In genomic region chr10:79082631-79083581, GRCh38 we compare ENCODE assay signal across 1 cellular context.
TF ChIP-seq lines count a peak whose summit lies in the region.

No MANE protein-coding gene starts in this region.

TF ChIP-seq in K562, 482 proteins besides CTCF, POLR2A, EP300 and RAD21 (continued from another document and continues in another):
- no peak for TF ChIP-seq PATZ1 (CRISPR knock-in tag; IDR thresholded peaks at IDR 0.05; ENCODE audit: borderline replicate concordance)
- TF ChIP-seq CREM (IDR thresholded peaks at IDR 0.05; ENCODE audit: low read depth) = peak; percentile 63
- TF ChIP-seq RBM17 (IDR thresholded peaks at IDR 0.05; ENCODE audit: borderline replicate concordance, low read depth, low read length) = no peak
- no peak for TF ChIP-seq CEBPG (CRISPR knock-in tag; IDR thresholded peaks at IDR 0.05)
- TF ChIP-seq CEBPG (tag; conservative IDR thresholded peaks at IDR 0.05 in 1 of 2, IDR thresholded peaks at IDR 0.05 in 1 of 2) = no peak
- TF ChIP-seq ZFPM2 (CRISPR knock-in tag; IDR thresholded peaks at IDR 0.05) = no peak
- TF ChIP-seq TAL1 (IDR thresholded peaks at IDR 0.05) = peak; percentile 85
- TF ChIP-seq, protein P1, sequence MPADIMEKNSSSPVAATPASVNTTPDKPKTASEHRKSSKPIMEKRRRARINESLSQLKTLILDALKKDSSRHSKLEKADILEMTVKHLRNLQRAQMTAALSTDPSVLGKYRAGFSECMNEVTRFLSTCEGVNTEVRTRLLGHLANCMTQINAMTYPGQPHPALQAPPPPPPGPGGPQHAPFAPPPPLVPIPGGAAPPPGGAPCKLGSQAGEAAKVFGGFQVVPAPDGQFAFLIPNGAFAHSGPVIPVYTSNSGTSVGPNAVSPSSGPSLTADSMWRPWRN (IDR thresholded peaks at IDR 0.05; ENCODE audit: low read depth) = peak; percentile 68
- TF ChIP-seq NFYB (IDR thresholded peaks at IDR 0.05; ENCODE audit: extremely low read depth, insufficient read length) = no peak
- TF ChIP-seq NR1H2 (CRISPR knock-in tag; IDR thresholded peaks at IDR 0.05) = no peak
- TF ChIP-seq MTA1 (IDR thresholded peaks at IDR 0.05; ENCODE audit: borderline replicate concordance) = peak; percentile 90; the same call in 1 of the 2 replicates
- TF ChIP-seq ZNF717 (CRISPR knock-in tag; IDR thresholded peaks at IDR 0.05) = no peak
- TF ChIP-seq THRAP3 (IDR thresholded peaks at IDR 0.05; ENCODE audit: borderline replicate concordance) = no peak; the same call in 1 of the 2 replicates
- no peak for TF ChIP-seq ZNF778 (CRISPR knock-in tag; IDR thresholded peaks at IDR 0.05)
- TF ChIP-seq, protein P2, sequence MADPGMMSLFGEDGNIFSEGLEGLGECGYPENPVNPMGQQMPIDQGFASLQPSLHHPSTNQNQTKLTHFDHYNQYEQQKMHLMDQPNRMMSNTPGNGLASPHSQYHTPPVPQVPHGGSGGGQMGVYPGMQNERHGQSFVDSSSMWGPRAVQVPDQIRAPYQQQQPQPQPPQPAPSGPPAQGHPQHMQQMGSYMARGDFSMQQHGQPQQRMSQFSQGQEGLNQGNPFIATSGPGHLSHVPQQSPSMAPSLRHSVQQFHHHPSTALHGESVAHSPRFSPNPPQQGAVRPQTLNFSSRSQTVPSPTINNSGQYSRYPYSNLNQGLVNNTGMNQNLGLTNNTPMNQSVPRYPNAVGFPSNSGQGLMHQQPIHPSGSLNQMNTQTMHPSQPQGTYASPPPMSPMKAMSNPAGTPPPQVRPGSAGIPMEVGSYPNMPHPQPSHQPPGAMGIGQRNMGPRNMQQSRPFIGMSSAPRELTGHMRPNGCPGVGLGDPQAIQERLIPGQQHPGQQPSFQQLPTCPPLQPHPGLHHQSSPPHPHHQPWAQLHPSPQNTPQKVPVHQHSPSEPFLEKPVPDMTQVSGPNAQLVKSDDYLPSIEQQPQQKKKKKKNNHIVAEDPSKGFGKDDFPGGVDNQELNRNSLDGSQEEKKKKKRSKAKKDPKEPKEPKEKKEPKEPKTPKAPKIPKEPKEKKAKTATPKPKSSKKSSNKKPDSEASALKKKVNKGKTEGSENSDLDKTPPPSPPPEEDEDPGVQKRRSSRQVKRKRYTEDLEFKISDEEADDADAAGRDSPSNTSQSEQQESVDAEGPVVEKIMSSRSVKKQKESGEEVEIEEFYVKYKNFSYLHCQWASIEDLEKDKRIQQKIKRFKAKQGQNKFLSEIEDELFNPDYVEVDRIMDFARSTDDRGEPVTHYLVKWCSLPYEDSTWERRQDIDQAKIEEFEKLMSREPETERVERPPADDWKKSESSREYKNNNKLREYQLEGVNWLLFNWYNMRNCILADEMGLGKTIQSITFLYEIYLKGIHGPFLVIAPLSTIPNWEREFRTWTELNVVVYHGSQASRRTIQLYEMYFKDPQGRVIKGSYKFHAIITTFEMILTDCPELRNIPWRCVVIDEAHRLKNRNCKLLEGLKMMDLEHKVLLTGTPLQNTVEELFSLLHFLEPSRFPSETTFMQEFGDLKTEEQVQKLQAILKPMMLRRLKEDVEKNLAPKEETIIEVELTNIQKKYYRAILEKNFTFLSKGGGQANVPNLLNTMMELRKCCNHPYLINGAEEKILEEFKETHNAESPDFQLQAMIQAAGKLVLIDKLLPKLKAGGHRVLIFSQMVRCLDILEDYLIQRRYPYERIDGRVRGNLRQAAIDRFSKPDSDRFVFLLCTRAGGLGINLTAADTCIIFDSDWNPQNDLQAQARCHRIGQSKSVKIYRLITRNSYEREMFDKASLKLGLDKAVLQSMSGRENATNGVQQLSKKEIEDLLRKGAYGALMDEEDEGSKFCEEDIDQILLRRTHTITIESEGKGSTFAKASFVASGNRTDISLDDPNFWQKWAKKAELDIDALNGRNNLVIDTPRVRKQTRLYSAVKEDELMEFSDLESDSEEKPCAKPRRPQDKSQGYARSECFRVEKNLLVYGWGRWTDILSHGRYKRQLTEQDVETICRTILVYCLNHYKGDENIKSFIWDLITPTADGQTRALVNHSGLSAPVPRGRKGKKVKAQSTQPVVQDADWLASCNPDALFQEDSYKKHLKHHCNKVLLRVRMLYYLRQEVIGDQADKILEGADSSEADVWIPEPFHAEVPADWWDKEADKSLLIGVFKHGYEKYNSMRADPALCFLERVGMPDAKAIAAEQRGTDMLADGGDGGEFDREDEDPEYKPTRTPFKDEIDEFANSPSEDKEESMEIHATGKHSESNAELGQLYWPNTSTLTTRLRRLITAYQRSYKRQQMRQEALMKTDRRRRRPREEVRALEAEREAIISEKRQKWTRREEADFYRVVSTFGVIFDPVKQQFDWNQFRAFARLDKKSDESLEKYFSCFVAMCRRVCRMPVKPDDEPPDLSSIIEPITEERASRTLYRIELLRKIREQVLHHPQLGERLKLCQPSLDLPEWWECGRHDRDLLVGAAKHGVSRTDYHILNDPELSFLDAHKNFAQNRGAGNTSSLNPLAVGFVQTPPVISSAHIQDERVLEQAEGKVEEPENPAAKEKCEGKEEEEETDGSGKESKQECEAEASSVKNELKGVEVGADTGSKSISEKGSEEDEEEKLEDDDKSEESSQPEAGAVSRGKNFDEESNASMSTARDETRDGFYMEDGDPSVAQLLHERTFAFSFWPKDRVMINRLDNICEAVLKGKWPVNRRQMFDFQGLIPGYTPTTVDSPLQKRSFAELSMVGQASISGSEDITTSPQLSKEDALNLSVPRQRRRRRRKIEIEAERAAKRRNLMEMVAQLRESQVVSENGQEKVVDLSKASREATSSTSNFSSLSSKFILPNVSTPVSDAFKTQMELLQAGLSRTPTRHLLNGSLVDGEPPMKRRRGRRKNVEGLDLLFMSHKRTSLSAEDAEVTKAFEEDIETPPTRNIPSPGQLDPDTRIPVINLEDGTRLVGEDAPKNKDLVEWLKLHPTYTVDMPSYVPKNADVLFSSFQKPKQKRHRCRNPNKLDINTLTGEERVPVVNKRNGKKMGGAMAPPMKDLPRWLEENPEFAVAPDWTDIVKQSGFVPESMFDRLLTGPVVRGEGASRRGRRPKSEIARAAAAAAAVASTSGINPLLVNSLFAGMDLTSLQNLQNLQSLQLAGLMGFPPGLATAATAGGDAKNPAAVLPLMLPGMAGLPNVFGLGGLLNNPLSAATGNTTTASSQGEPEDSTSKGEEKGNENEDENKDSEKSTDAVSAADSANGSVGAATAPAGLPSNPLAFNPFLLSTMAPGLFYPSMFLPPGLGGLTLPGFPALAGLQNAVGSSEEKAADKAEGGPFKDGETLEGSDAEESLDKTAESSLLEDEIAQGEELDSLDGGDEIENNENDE (IDR thresholded peaks at IDR 0.05; ENCODE audit: low read depth, low read length) = no peak
- no peak for TF ChIP-seq BRD9 (IDR thresholded peaks at IDR 0.05; ENCODE audit: low read depth, partially characterized antibody)
- peak; percentile 69 for TF ChIP-seq GATA2 (CRISPR knock-in tag; IDR thresholded peaks at IDR 0.05)
- no peak for TF ChIP-seq NEUROD1 (IDR thresholded peaks at IDR 0.05; ENCODE audit: borderline replicate concordance, low read depth, low read length, partially characterized antibody)
- TF ChIP-seq ATF1 (CRISPR knock-in tag; IDR thresholded peaks at IDR 0.05) = no peak
- 0 out of 2 replicates have a peak, but pooled peaks have one; percentile 29 for TF ChIP-seq ATF1 (tag; IDR thresholded peaks at IDR 0.05)
- TF ChIP-seq SMC3 (conservative IDR thresholded peaks at IDR 0.05; ENCODE audit: insufficient read depth, low read depth, low read length) = no peak
- no peak for TF ChIP-seq RBM15 (IDR thresholded peaks at IDR 0.05; ENCODE audit: insufficient read depth, low read length)
- no peak for TF ChIP-seq ZFX (CRISPR knock-in tag; IDR thresholded peaks at IDR 0.05)
- no peak for TF ChIP-seq TCF7L2 (IDR thresholded peaks at IDR 0.05; ENCODE audit: low read depth, low read length)
- no peak for TF ChIP-seq PRPF4 (IDR thresholded peaks at IDR 0.05; ENCODE audit: insufficient read depth, low read depth, low read length, poor library complexity, severe bottlenecking)
- no peak for TF ChIP-seq OTX1 (CRISPR knock-in tag; IDR thresholded peaks at IDR 0.05)
- no peak for TF ChIP-seq NFE2 (IDR thresholded peaks at IDR 0.05; ENCODE audit: low read depth)
- TF ChIP-seq PTBP1 (IDR thresholded peaks at IDR 0.05; ENCODE audit: low read depth, low read length) = peak; percentile 90
- TF ChIP-seq, protein P3, sequence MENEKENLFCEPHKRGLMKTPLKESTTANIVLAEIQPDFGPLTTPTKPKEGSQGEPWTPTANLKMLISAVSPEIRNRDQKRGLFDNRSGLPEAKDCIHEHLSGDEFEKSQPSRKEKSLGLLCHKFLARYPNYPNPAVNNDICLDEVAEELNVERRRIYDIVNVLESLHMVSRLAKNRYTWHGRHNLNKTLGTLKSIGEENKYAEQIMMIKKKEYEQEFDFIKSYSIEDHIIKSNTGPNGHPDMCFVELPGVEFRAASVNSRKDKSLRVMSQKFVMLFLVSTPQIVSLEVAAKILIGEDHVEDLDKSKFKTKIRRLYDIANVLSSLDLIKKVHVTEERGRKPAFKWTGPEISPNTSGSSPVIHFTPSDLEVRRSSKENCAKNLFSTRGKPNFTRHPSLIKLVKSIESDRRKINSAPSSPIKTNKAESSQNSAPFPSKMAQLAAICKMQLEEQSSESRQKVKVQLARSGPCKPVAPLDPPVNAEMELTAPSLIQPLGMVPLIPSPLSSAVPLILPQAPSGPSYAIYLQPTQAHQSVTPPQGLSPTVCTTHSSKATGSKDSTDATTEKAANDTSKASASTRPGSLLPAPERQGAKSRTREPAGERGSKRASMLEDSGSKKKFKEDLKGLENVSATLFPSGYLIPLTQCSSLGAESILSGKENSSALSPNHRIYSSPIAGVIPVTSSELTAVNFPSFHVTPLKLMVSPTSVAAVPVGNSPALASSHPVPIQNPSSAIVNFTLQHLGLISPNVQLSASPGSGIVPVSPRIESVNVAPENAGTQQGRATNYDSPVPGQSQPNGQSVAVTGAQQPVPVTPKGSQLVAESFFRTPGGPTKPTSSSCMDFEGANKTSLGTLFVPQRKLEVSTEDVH (IDR thresholded peaks at IDR 0.05; ENCODE audit: low read depth, partially characterized antibody) = no peak
- no peak for TF ChIP-seq KLF13 (tag; IDR thresholded peaks at IDR 0.05; ENCODE audit: borderline replicate concordance, low read depth)
- no peak for TF ChIP-seq ZNF133 (CRISPR knock-in tag; IDR thresholded peaks at IDR 0.05)
- no peak for TF ChIP-seq CBX8 (IDR thresholded peaks at IDR 0.05; ENCODE audit: borderline replicate concordance, extremely low read depth, low read depth, low read length, poor library complexity, severe bottlenecking)
- TF ChIP-seq SIX5 (IDR thresholded peaks at IDR 0.05; ENCODE audit: borderline replicate concordance in 1 of 2, insufficient read depth in 1 of 2, low read depth in 1 of 2, low read length in 2 of 2) = no peak
- TF ChIP-seq ZNF174 (CRISPR knock-in tag; IDR thresholded peaks at IDR 0.05) = no peak
- TF ChIP-seq, protein P4, sequence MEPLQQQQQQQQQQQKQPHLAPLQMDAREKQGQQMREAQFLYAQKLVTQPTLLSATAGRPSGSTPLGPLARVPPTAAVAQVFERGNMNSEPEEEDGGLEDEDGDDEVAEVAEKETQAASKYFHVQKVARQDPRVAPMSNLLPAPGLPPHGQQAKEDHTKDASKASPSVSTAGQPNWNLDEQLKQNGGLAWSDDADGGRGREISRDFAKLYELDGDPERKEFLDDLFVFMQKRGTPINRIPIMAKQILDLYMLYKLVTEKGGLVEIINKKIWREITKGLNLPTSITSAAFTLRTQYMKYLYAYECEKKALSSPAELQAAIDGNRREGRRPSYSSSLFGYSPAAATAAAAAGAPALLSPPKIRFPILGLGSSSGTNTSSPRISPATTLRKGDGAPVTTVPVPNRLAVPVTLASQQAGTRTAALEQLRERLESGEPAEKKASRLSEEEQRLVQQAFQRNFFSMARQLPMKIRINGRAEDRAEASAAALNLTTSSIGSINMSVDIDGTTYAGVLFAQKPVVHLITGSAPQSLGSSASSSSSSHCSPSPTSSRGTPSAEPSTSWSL (CRISPR knock-in tag; IDR thresholded peaks at IDR 0.05; ENCODE audit: borderline replicate concordance) = no peak
- no peak for TF ChIP-seq HEY1 (CRISPR knock-in tag; IDR thresholded peaks at IDR 0.05; ENCODE audit: borderline replicate concordance)
- no peak for TF ChIP-seq ZNF165 (CRISPR knock-in tag; IDR thresholded peaks at IDR 0.05; ENCODE audit: borderline replicate concordance)
- no peak for TF ChIP-seq EZH2 (IDR thresholded peaks at IDR 0.05; ENCODE audit: borderline replicate concordance, low read depth, low read length)
- TF ChIP-seq E2F3 (CRISPR knock-in tag; IDR thresholded peaks at IDR 0.05) = no peak
- TF ChIP-seq STAT5A (IDR thresholded peaks at IDR 0.05; ENCODE audit: borderline replicate concordance, low read length) = peak; percentile 46; the same call in 1 of the 2 replicates
- TF ChIP-seq ZC3H8 (IDR thresholded peaks at IDR 0.05) = 0 out of 2 replicates have a peak, but pooled peaks have one; percentile 34
- no peak for TF ChIP-seq NELFE (IDR thresholded peaks at IDR 0.05; ENCODE audit: insufficient read depth, insufficient read length)
- TF ChIP-seq HNRNPL (IDR thresholded peaks at IDR 0.05; ENCODE audit: low read depth, low read length) = no peak
- no peak for TF ChIP-seq BRF2 (IDR thresholded peaks at IDR 0.05; ENCODE audit: borderline replicate concordance, insufficient read depth, insufficient read length)
- peak in 1 of 2 experiments; percentile 82; a peak in 1 of 4 replicates for TF ChIP-seq TBL1XR1 (IDR thresholded peaks at IDR 0.05; ENCODE audit: low read length in 2 of 2)
- no peak for TF ChIP-seq TRIM28 (IDR thresholded peaks at IDR 0.05)
